In the genomic region with DNA sequence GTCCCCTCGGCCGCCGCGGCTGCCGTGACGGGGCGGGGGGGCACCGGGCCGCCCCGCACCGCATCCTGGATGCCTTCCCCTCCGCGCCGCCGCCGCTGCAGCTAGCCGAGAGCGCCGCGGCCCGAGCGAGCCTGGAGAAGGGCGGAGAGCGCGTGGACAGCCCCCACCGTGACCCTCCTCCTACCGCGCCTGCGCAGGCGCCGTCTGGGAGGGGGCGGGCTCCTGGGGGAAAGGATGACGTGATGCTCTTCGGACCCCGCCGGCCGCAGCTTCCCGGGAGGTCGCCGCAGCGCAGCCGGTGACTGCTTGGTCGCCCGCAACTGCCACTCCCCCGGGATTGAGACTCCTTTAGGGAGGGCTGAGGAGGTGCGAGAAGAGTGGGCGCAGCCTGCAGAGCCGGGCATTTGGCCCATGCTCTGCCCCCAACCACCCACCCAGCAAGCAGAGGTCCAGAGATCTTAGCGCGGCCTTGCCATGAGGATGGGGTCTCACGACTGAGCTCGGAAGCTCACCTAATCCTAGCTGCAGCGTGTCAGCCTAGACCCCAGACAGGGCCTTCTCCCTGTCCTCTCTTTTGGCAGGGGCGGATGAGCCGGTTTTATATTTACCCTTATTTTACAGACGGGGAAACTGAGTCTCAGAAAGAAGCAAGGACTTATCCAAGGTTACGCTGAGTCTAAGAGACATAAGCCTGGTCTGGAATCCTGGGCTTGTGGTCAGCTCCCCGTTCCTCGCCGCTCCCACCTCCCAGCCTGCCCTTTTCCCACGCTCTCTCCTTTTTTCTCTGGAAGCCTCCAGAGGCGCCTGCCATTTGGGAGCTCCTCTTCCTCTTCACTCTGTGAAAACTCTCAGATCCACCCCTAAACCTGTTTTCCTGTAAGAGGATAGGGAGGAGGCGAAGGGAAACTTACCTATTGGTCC, we compare ENCODE assay signal across 8 cellular contexts. TPM values are rescaled to one million over a fixed set of nuclear protein-coding genes. Genes with fewer than 3 reads are reported as not detected.
DNase-seq lines count a peak whose midpoint lies in the region; ATAC-seq and TF ChIP-seq lines count a peak whose summit lies in the region.

A gene (minus strand): TSS at position 140 of the 921 bp plus-strand sequence. CDS start 281 bp downstream, outside the sequence.

- H3K4me1 Mint-ChIP-seq in IgD-negative memory B cell: peaks cover 24 to 40% (median 24%) of the 10 kb centered on the region in 3 donors
- peaks cover 25 to 43% (median 39%) of the 10 kb centered on the region in 7 donors for H3K4me1 Mint-ChIP-seq in naive thymus-derived CD4-positive, alpha-beta T cell

- POLR2A ChIA-PET in naive thymus-derived CD4-positive, alpha-beta T cell (lab: Charles Lee): interaction anchor here (0.9 to 2.8 kb wide), 7 partner anchors 8 to 196 kb away, joined by 3 to 15 read pairs (median 4); a partner anchor contains a TSS

- H3K27ac ChIP-seq in Peyer's patch (peak within 1 kb of the TSS; percentile 79 to 91 (median 84)), stomach smooth muscle (ENCODE audit: low read length) (peak within 1 kb of the TSS; percentile 92)
- peak within 1 kb of the TSS; percentile 72 for H3K27ac ChIP-seq in naive thymus-derived CD4-positive, alpha-beta T cell (ENCODE audit: low read depth, low read length)

- TF ChIP-seq CTCF in AG09309 (IDR thresholded peaks at IDR 0.05; ENCODE audit: control insufficient read depth, insufficient read depth, low read depth, low read length, missing control alignments) (no peak), Peyer's patch (IDR thresholded peaks at IDR 0.05) (no peak)

- H3K4me3 Mint-ChIP-seq in IgD-negative memory B cell: peak within 1 kb of the TSS; percentile 91 to 99 (median 97)
- peak within 1 kb of the TSS; percentile 87 to 100 (median 97) for H3K4me3 Mint-ChIP-seq in naive thymus-derived CD4-positive, alpha-beta T cell

- H3K27ac Mint-ChIP-seq in IgD-negative memory B cell: peak within 1 kb of the TSS; percentile 92 to 95 (median 93)
- peak within 1 kb of the TSS; percentile 89 to 99 (median 95) for H3K27ac Mint-ChIP-seq in naive thymus-derived CD4-positive, alpha-beta T cell

- H3K4me1 ChIP-seq in Peyer's patch (peaks cover 0 to 7% (median 0%) of the 10 kb centered on the region in 4 donors), stomach smooth muscle (ENCODE audit: control insufficient read depth, insufficient read depth, low read length) (peaks cover 8% of the 10 kb centered on the region)
- H3K4me1 ChIP-seq in naive thymus-derived CD4-positive, alpha-beta T cell (ENCODE audit: control insufficient read depth in 2 of 2, insufficient read depth in 2 of 2, low read length in 2 of 2): peaks cover 11 to 22% of the 10 kb centered on the region in 2 donors

- TF ChIP-seq POLR2A in Peyer's patch (IDR thresholded peaks at IDR 0.05): no peak

- peak within 1 kb of the TSS; percentile 85 for H3K4me3 ChIP-seq in AG09309 (ENCODE audit: control insufficient read depth, low read depth, low read length)
- peak within 1 kb of the TSS; percentile 50 to 88 (median 81) for H3K4me3 ChIP-seq in Peyer's patch
- peak within 1 kb of the TSS; percentile 72 for H3K4me3 ChIP-seq in naive thymus-derived CD4-positive, alpha-beta T cell (ENCODE audit: low read length)
- H3K4me3 ChIP-seq in stomach smooth muscle (ENCODE audit: low read length in 2 of 2): peak within 1 kb of the TSS; percentile 87 to 94

- intact Hi-C loops in naive thymus-derived CD4-positive, alpha-beta T cell (cut with micrococcal nuclease): loop anchor here in 1 of 2 donors (2.0 kb wide), 1 partner anchor 57 kb away; no protein-coding TSS in a partner anchor

- peaks cover 0 to 1% (median 0%) of the 10 kb centered on the region in 3 donors for H3K9me3 Mint-ChIP-seq in IgD-negative memory B cell
- H3K9me3 Mint-ChIP-seq in naive thymus-derived CD4-positive, alpha-beta T cell: no peaks in the 10 kb centered on the region

- peak; percentile 74 for ATAC-seq in naive thymus-derived CD4-positive, alpha-beta T cell

- H3K9me3 ChIP-seq in Peyer's patch: no peaks in the 10 kb centered on the region
- H3K9me3 ChIP-seq in naive thymus-derived CD4-positive, alpha-beta T cell (ENCODE audit: control insufficient read depth in 2 of 3, low read length in 3 of 3): no peaks in the 10 kb centered on the region
- no peaks in the 10 kb centered on the region for H3K9me3 ChIP-seq in stomach smooth muscle (ENCODE audit: control insufficient read depth in 2 of 2, low read length in 2 of 2)

- H3K9ac ChIP-seq in stomach smooth muscle (ENCODE audit: low read length in 2 of 2): peak within 1 kb of the TSS; percentile 90 to 95

- CTCF ChIA-PET in naive thymus-derived CD4-positive, alpha-beta T cell (lab: Charles Lee): interaction anchor here (0.7 to 1.8 kb wide), 4 partner anchors 11 to 15 kb away, joined by 3 to 5 read pairs (median 4); no protein-coding TSS in a partner anchor

- no peaks in the 10 kb centered on the region for H3K36me3 Mint-ChIP-seq in IgD-negative memory B cell
- H3K36me3 Mint-ChIP-seq in naive thymus-derived CD4-positive, alpha-beta T cell: peaks cover 0 to 6% (median 0%) of the 10 kb centered on the region in 5 donors

- H3K27me3 Mint-ChIP-seq in IgD-negative memory B cell: peaks cover 2% of the 10 kb centered on the region
- peaks cover 0 to 46% (median 0%) of the 10 kb centered on the region in 5 donors for H3K27me3 Mint-ChIP-seq in naive thymus-derived CD4-positive, alpha-beta T cell

- DNase-seq in AG09309 (ENCODE audit: low read depth) (peak; percentile 35), GM19240 (ENCODE audit: insufficient read length, low spot score) (peak; percentile 51), Peyer's patch (peak; percentile 67 to 84 (median 74)), fibroblast of peridontal ligament (ENCODE audit: extremely low read depth) (peak; percentile 73)
- peak; percentile 46 for DNase-seq in activated T-helper 9 cell treated with anti-CD3 and anti-CD28 coated beads, Interleukin-2, amount 50 U/mL, for 16 hours (ENCODE audit: low read depth)
- peak; percentile 12 to 65 (median 34) for DNase-seq in naive thymus-derived CD4-positive, alpha-beta T cell

- H3K27me3 ChIP-seq in Peyer's patch (no peaks in the 10 kb centered on the region), stomach smooth muscle (ENCODE audit: control insufficient read depth in 1 of 2, insufficient read depth in 2 of 2, low read length in 2 of 2) (no peaks in the 10 kb centered on the region)
- H3K27me3 ChIP-seq in naive thymus-derived CD4-positive, alpha-beta T cell (ENCODE audit: control insufficient read depth in 2 of 2, insufficient read depth in 2 of 2, low read length in 2 of 2): no peaks in the 10 kb centered on the region

- H3K36me3 ChIP-seq in Peyer's patch (no peaks in the 10 kb centered on the region), stomach smooth muscle (ENCODE audit: control insufficient read depth in 2 of 2, insufficient read depth in 2 of 2, low read length in 2 of 2) (no peaks in the 10 kb centered on the region)
- peaks cover 0 to 5% (median 0%) of the 10 kb centered on the region in 3 experiments for H3K36me3 ChIP-seq in naive thymus-derived CD4-positive, alpha-beta T cell (ENCODE audit: control insufficient read depth in 2 of 3, insufficient read depth in 3 of 3, low read length in 3 of 3)

RNA-seq across cellular contexts. Expression of the gene that starts here (rescaled TPM):
- polyA plus RNA-seq in IgD-negative memory B cell: 9.3 TPM
- total RNA-seq in Peyer's patch: 10 to 100 TPM in 3 of 4 donors, 1 to 10 TPM in 1; 6.1 to 67.7 (median 23.2) TPM
- total RNA-seq in naive thymus-derived CD4-positive, alpha-beta T cell: 100 to 1,000 TPM in 4 of 5 experiments, 10 to 100 TPM in 1; 65.0 to 178 (median 108) TPM
- 10 to 100 TPM; 33.9 to 60.3 TPM for polyA plus RNA-seq in naive thymus-derived CD4-positive, alpha-beta T cell

Comparison
In these comparisons a context has a peak if more than half of its experiments do, and no peak if none do; other contexts are left out.
1. Peak in every context shown above with its lines: DNase-seq, ATAC-seq, H3K4me3 ChIP-seq and H3K27ac ChIP-seq.